In genomic region chr15:64597469-64597806, GRCh38 we compare ENCODE assay signal across 11 cellular contexts.
DNase-seq lines count a peak whose midpoint lies in the region; TF ChIP-seq lines count a peak whose summit lies in the region.
"Had no signal": no experiment of that assay in that cellular context is flagged by ENCODE, and none has a peak within 500 bp of the region (broad histone marks: within the 10 kb centered on the region; RNA-seq: fewer than 3 reads in every experiment).

No MANE protein-coding gene starts in this region.

- peak overlapping the region; percentile 78 to 98 (median 91) for H3K27ac Mint-ChIP-seq in brain
- H3K27ac Mint-ChIP-seq in neural crest cell (ENCODE audit: unreplicated experiment), result peak overlapping the region; percentile 31

- H3K9ac ChIP-seq in MM.1S (ENCODE audit: low read length), result peak overlapping the region; percentile 62; the same call in 1 of the 2 replicates

- peak overlapping the region; percentile 64 for H2AFZ ChIP-seq in MM.1S (ENCODE audit: low read length)

- peak overlapping the region; percentile 63 for H3K4me3 ChIP-seq in MM.1S (ENCODE audit: low read length)
- no peak overlapping the region for H3K4me3 ChIP-seq in breast epithelium
- peak overlapping the region in 1 of 4 donors; percentile 16 for H3K4me3 ChIP-seq in esophagus squamous epithelium
- H3K4me3 ChIP-seq: gastroesophageal sphincter had no signal

- H3K36me3 ChIP-seq in MM.1S (replicated peaks; ENCODE audit: insufficient read depth, low read length), result no peaks in the 10 kb centered on the region
- H3K36me3 ChIP-seq in breast epithelium, result no peaks in the 10 kb centered on the region
- H3K36me3 ChIP-seq in esophagus squamous epithelium, result no peaks in the 10 kb centered on the region
- H3K36me3 ChIP-seq: gastroesophageal sphincter had no signal

- H3K9me2 ChIP-seq in MM.1S (replicated peaks; ENCODE audit: insufficient read depth, low read length), result no peaks in the 10 kb centered on the region

- WGBS in esophagus squamous epithelium, 2 donors, result 20 to 40% methylated on average over 1 of the region's 1 CpG

- H4K20me1 ChIP-seq in MM.1S (ENCODE audit: insufficient read depth, low read length), result no peaks in the 10 kb centered on the region

- peaks cover 15% of the 10 kb centered on the region for H3F3A ChIP-seq in MM.1S (ENCODE audit: insufficient read depth, low read length)

- H3K9me3 Mint-ChIP-seq in brain (no peaks in the 10 kb centered on the region), neural crest cell (no peaks in the 10 kb centered on the region)
- H3K9me3 Mint-ChIP-seq: H9 had no signal

- H3K4me1 ChIP-seq in MM.1S (ENCODE audit: low read length) (0 out of 2 replicates have a peak, but pooled peaks cover 5% of the 10 kb centered on the region), breast epithelium (no peaks in the 10 kb centered on the region), esophagus squamous epithelium (peaks cover 5 to 49% (median 22%) of the 10 kb centered on the region in 3 donors)

- H3K4me1 Mint-ChIP-seq in brain (peaks cover 74% of the 10 kb centered on the region), neural crest cell (peaks cover 41% of the 10 kb centered on the region)

- no peak for TF ChIP-seq POLR2A in breast epithelium (IDR thresholded peaks at IDR 0.05)
- TF ChIP-seq POLR2A in esophagus squamous epithelium (IDR thresholded peaks at IDR 0.05), result no peak

- H3K4me2 ChIP-seq in MM.1S (ENCODE audit: low read depth, low read length), result peak overlapping the region; percentile 81

- DNase-seq in NCI-H446 (lab: John Stamatoyannopoulos, UW) (peak; percentile 43 to 63), NCI-H446 treated with DMSO at 0.1 percent for 48 hours (lab: John Stamatoyannopoulos, UW) (no peak), MM.1S (no peak), neural crest cell (ENCODE audit: low read depth, low spot score) (no peak), breast epithelium (ENCODE audit: low spot score in 2 of 2) (no peak), esophagus squamous epithelium (lab: John Stamatoyannopoulos, UW) (no peak)
- DNase-seq in activated effector memory CD4-positive, alpha-beta T cell treated with anti-CD3 and anti-CD28 coated beads, Interleukin-2, amount 50 U/mL, for 16 hours, result no peak
- DNase-seq: stimulated activated CD4-positive, alpha-beta T cell treated with anti-CD3 and anti-CD28 coated beads, Interleukin-2, amount 100 ng/mL, for 24 hours had no signal

- TF ChIP-seq CTCF in MM.1S (IDR thresholded peaks at IDR 0.05; ENCODE audit: low read length), result no peak
- no peak for TF ChIP-seq CTCF in brain (conservative IDR thresholded peaks at IDR 0.05)
- TF ChIP-seq CTCF in neural crest cell (conservative IDR thresholded peaks at IDR 0.05), result no peak
- TF ChIP-seq CTCF in breast epithelium (IDR thresholded peaks at IDR 0.05), result no peak
- no peak for TF ChIP-seq CTCF in esophagus squamous epithelium (IDR thresholded peaks at IDR 0.05)

- no peaks in the 10 kb centered on the region for H3K27me3 ChIP-seq in MM.1S (replicated peaks; ENCODE audit: insufficient read depth, low read length)
- H3K27me3 ChIP-seq in breast epithelium, result no peaks in the 10 kb centered on the region
- H3K27me3 ChIP-seq in esophagus squamous epithelium, result no peaks in the 10 kb centered on the region
- H3K27me3 ChIP-seq: gastroesophageal sphincter had no signal

- intact Hi-C loops in breast epithelium (cut with DNase I; ENCODE audit: low total_unique reads) (no loop called here), esophagus squamous epithelium (cut with DNase I) (no loop called here)

- H3K27me3 Mint-ChIP-seq in brain, result no peaks in the 10 kb centered on the region
- no peaks in the 10 kb centered on the region for H3K27me3 Mint-ChIP-seq in neural crest cell (ENCODE audit: low read depth)

- H3K79me2 ChIP-seq in MM.1S (ENCODE audit: low read length), result peaks cover 40% of the 10 kb centered on the region

- H3K9me3 ChIP-seq in MM.1S (replicated peaks; ENCODE audit: insufficient read depth, low read length) (no peaks in the 10 kb centered on the region), breast epithelium (no peaks in the 10 kb centered on the region), esophagus squamous epithelium (no peaks in the 10 kb centered on the region)
- H3K9me3 ChIP-seq: gastroesophageal sphincter had no signal

- H3K4me3 Mint-ChIP-seq in brain (peak overlapping the region; percentile 35 to 77 (median 72)), neural crest cell (no peak overlapping the region)

- peaks cover 10% of the 10 kb centered on the region for H3K36me3 Mint-ChIP-seq in brain
- no peaks in the 10 kb centered on the region for H3K36me3 Mint-ChIP-seq in neural crest cell (ENCODE audit: low read depth)

- H3K27ac ChIP-seq in MM.1S (ENCODE audit: low read length) (peak overlapping the region; percentile 82), breast epithelium (no peak overlapping the region), esophagus squamous epithelium (no peak overlapping the region)

Comparison
In these comparisons a context has a peak if more than half of its experiments do, and no peak if none do; other contexts are left out.
1. DNase-seq: peak in NCI-H446 (2 of 2); none in NCI-H446 treated with DMSO at 0.1 percent for 48 hours (single experiment), MM.1S (single experiment), neural crest cell (single experiment), breast epithelium (0 of 2), esophagus squamous epithelium (single experiment) and activated effector memory CD4-positive, alpha-beta T cell treated with anti-CD3 and anti-CD28 coated beads, Interleukin-2, amount 50 U/mL, for 16 hours (single experiment).